Comparison of ENCODE assay signal across 5 cellular contexts in the genomic region with DNA sequence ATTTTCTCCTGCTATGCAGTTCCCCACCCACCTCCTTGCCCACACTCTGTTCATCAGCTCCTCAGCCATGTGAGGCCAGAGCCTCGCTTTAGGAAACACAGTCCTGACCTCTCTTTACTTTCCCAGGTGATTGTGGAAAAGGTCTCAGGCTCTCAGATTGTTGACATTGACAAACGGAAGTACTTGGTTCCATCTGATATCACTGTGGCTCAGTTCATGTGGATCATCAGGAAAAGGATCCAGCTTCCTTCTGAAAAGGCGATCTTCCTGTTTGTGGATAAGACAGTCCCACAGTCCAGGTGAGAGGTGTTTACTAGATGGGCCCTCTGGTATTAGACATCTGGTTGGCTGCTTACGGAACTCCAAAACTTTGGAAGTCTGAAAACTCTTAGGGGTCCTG.
TF ChIP-seq lines count a peak whose summit lies in the region.

No MANE protein-coding gene starts in this region.

TF ChIP-seq in SK-N-SH, 30 proteins besides CTCF, POLR2A, EP300 and RAD21:
- TF ChIP-seq RCOR1 (IDR thresholded peaks at IDR 0.05; ENCODE audit: low read length), result no peak
- TF ChIP-seq, protein P1, sequence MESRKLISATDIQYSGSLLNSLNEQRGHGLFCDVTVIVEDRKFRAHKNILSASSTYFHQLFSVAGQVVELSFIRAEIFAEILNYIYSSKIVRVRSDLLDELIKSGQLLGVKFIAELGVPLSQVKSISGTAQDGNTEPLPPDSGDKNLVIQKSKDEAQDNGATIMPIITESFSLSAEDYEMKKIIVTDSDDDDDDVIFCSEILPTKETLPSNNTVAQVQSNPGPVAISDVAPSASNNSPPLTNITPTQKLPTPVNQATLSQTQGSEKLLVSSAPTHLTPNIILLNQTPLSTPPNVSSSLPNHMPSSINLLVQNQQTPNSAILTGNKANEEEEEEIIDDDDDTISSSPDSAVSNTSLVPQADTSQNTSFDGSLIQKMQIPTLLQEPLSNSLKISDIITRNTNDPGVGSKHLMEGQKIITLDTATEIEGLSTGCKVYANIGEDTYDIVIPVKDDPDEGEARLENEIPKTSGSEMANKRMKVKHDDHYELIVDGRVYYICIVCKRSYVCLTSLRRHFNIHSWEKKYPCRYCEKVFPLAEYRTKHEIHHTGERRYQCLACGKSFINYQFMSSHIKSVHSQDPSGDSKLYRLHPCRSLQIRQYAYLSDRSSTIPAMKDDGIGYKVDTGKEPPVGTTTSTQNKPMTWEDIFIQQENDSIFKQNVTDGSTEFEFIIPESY (IDR thresholded peaks at IDR 0.05; ENCODE audit: borderline replicate concordance, low read depth), result no peak
- TF ChIP-seq TCF12 (IDR thresholded peaks at IDR 0.05), result no peak
- no peak for TF ChIP-seq FOSL2 (IDR thresholded peaks at IDR 0.05; ENCODE audit: borderline replicate concordance, low read depth)
- no peak for TF ChIP-seq NRF1 (IDR thresholded peaks at IDR 0.05; ENCODE audit: low read depth, low read length)
- TF ChIP-seq GABPA (IDR thresholded peaks at IDR 0.05; ENCODE audit: low read depth), result no peak
- no peak for TF ChIP-seq SIN3A (IDR thresholded peaks at IDR 0.05; ENCODE audit: borderline replicate concordance, low read depth, low read length)
- TF ChIP-seq YY1 (IDR thresholded peaks at IDR 0.05; ENCODE audit: low read depth), result no peak

TF ChIP-seq in SK-N-SH treated with all-trans-retinoic acid at 6 μM for 48 hours, 23 proteins besides CTCF, POLR2A, EP300 and RAD21:
- TF ChIP-seq, protein P2, sequence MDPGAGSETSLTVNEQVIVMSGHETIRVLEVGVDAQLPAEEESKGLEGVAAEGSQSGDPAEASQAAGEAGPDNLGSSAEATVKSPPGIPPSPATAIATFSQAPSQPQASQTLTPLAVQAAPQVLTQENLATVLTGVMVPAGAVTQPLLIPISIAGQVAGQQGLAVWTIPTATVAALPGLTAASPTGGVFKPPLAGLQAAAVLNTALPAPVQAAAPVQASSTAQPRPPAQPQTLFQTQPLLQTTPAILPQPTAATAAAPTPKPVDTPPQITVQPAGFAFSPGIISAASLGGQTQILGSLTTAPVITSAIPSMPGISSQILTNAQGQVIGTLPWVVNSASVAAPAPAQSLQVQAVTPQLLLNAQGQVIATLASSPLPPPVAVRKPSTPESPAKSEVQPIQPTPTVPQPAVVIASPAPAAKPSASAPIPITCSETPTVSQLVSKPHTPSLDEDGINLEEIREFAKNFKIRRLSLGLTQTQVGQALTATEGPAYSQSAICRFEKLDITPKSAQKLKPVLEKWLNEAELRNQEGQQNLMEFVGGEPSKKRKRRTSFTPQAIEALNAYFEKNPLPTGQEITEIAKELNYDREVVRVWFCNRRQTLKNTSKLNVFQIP (CRISPR knock-in tag; IDR thresholded peaks at IDR 0.05; ENCODE audit: borderline replicate concordance, low read depth), result no peak
- TF ChIP-seq TOX (CRISPR knock-in tag; IDR thresholded peaks at IDR 0.05; ENCODE audit: borderline replicate concordance), result no peak
- no peak for TF ChIP-seq TSHZ2 (CRISPR knock-in tag; IDR thresholded peaks at IDR 0.05)

TF ChIP-seq in GM23338, 12 proteins besides CTCF, POLR2A, EP300 and RAD21 (continues in another document):
- TF ChIP-seq ZNF331 (CRISPR knock-in tag; IDR thresholded peaks at IDR 0.05; ENCODE audit: low read depth), result no peak
- no peak for TF ChIP-seq ZNF114 (CRISPR knock-in tag; IDR thresholded peaks at IDR 0.05)
- TF ChIP-seq EZH2 (IDR thresholded peaks at IDR 0.05; ENCODE audit: low read depth, unreplicated experiment), result no peak
- TF ChIP-seq EZH2phosphoT487 (IDR thresholded peaks at IDR 0.05; ENCODE audit: unreplicated experiment), result no peak
- no peak for TF ChIP-seq CREB1 (CRISPR knock-in tag; IDR thresholded peaks at IDR 0.05; ENCODE audit: low read depth)
- TF ChIP-seq, protein P3, sequence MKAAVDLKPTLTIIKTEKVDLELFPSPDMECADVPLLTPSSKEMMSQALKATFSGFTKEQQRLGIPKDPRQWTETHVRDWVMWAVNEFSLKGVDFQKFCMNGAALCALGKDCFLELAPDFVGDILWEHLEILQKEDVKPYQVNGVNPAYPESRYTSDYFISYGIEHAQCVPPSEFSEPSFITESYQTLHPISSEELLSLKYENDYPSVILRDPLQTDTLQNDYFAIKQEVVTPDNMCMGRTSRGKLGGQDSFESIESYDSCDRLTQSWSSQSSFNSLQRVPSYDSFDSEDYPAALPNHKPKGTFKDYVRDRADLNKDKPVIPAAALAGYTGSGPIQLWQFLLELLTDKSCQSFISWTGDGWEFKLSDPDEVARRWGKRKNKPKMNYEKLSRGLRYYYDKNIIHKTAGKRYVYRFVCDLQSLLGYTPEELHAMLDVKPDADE (IDR thresholded peaks at IDR 0.05), result no peak
- TF ChIP-seq, protein P4, sequence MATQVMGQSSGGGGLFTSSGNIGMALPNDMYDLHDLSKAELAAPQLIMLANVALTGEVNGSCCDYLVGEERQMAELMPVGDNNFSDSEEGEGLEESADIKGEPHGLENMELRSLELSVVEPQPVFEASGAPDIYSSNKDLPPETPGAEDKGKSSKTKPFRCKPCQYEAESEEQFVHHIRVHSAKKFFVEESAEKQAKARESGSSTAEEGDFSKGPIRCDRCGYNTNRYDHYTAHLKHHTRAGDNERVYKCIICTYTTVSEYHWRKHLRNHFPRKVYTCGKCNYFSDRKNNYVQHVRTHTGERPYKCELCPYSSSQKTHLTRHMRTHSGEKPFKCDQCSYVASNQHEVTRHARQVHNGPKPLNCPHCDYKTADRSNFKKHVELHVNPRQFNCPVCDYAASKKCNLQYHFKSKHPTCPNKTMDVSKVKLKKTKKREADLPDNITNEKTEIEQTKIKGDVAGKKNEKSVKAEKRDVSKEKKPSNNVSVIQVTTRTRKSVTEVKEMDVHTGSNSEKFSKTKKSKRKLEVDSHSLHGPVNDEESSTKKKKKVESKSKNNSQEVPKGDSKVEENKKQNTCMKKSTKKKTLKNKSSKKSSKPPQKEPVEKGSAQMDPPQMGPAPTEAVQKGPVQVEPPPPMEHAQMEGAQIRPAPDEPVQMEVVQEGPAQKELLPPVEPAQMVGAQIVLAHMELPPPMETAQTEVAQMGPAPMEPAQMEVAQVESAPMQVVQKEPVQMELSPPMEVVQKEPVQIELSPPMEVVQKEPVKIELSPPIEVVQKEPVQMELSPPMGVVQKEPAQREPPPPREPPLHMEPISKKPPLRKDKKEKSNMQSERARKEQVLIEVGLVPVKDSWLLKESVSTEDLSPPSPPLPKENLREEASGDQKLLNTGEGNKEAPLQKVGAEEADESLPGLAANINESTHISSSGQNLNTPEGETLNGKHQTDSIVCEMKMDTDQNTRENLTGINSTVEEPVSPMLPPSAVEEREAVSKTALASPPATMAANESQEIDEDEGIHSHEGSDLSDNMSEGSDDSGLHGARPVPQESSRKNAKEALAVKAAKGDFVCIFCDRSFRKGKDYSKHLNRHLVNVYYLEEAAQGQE (IDR thresholded peaks at IDR 0.05; ENCODE audit: unreplicated experiment), result no peak
- TF ChIP-seq JUNB (IDR thresholded peaks at IDR 0.05; ENCODE audit: unreplicated experiment), result no peak
- no peak for TF ChIP-seq STAT1 (IDR thresholded peaks at IDR 0.05; ENCODE audit: unreplicated experiment)

TF ChIP-seq in GM12878, 131 proteins besides CTCF, POLR2A, EP300 and RAD21 (continues in another document):
- TF ChIP-seq TBL1XR1 (IDR thresholded peaks at IDR 0.05; ENCODE audit: low read depth, low read length) (no peak), IRF4 (IDR thresholded peaks at IDR 0.05; ENCODE audit: low read depth, low read length) (no peak), TCF3 (IDR thresholded peaks at IDR 0.05; ENCODE audit: borderline replicate concordance, insufficient read depth, low read depth, low read length) (no peak), ZZZ3 (IDR thresholded peaks at IDR 0.05; ENCODE audit: control insufficient read depth, insufficient read length, low read depth) (no peak), MLLT1 (IDR thresholded peaks at IDR 0.05) (no peak), HDAC2 (IDR thresholded peaks at IDR 0.05) (no peak), BMI1 (IDR thresholded peaks at IDR 0.05; ENCODE audit: borderline replicate concordance) (no peak)
- TF ChIP-seq, protein P5, sequence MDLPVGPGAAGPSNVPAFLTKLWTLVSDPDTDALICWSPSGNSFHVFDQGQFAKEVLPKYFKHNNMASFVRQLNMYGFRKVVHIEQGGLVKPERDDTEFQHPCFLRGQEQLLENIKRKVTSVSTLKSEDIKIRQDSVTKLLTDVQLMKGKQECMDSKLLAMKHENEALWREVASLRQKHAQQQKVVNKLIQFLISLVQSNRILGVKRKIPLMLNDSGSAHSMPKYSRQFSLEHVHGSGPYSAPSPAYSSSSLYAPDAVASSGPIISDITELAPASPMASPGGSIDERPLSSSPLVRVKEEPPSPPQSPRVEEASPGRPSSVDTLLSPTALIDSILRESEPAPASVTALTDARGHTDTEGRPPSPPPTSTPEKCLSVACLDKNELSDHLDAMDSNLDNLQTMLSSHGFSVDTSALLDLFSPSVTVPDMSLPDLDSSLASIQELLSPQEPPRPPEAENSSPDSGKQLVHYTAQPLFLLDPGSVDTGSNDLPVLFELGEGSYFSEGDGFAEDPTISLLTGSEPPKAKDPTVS (IDR thresholded peaks at IDR 0.05; ENCODE audit: low read depth, low read length), result no peak
- TF ChIP-seq, protein P6, sequence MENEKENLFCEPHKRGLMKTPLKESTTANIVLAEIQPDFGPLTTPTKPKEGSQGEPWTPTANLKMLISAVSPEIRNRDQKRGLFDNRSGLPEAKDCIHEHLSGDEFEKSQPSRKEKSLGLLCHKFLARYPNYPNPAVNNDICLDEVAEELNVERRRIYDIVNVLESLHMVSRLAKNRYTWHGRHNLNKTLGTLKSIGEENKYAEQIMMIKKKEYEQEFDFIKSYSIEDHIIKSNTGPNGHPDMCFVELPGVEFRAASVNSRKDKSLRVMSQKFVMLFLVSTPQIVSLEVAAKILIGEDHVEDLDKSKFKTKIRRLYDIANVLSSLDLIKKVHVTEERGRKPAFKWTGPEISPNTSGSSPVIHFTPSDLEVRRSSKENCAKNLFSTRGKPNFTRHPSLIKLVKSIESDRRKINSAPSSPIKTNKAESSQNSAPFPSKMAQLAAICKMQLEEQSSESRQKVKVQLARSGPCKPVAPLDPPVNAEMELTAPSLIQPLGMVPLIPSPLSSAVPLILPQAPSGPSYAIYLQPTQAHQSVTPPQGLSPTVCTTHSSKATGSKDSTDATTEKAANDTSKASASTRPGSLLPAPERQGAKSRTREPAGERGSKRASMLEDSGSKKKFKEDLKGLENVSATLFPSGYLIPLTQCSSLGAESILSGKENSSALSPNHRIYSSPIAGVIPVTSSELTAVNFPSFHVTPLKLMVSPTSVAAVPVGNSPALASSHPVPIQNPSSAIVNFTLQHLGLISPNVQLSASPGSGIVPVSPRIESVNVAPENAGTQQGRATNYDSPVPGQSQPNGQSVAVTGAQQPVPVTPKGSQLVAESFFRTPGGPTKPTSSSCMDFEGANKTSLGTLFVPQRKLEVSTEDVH (IDR thresholded peaks at IDR 0.05; ENCODE audit: low read depth, partially characterized antibody), result no peak

TF ChIP-seq in neural cell, 6 proteins besides CTCF, POLR2A, EP300 and RAD21:
- TF ChIP-seq SMC3 (conservative IDR thresholded peaks at IDR 0.05; ENCODE audit: poor library complexity), result no peak
- TF ChIP-seq, protein P4 (IDR thresholded peaks at IDR 0.05; ENCODE audit: borderline replicate concordance), result no peak
- no peak for TF ChIP-seq MXI1 (conservative IDR thresholded peaks at IDR 0.05; ENCODE audit: poor library complexity, severe bottlenecking)
- TF ChIP-seq POLR2AphosphoS5 (IDR thresholded peaks at IDR 0.05), result no peak
- no peak for TF ChIP-seq EZH2 (IDR thresholded peaks at IDR 0.05; ENCODE audit: borderline replicate concordance, insufficient read depth, low read length, poor library complexity, severe bottlenecking)
